Comparison of ENCODE assay signal across 8 cellular contexts in the genomic region with DNA sequence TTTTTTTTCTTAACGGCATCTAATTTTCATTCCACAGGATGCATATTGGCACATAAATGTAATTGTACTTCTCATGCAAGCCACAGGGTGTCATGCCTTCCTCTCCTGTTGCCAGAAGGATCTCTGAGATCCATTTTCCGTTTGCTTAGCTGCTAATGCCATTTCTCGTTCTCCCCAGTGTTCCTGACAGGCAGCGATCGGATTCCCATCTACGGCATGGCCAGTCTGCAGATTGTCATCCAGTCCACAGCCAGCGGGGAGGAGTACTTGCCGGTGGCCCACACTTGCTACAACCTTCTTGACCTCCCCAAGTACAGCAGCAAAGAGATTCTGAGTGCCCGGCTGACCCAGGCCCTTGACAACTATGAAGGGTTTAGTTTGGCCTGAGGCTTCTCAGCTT. TPM values are rescaled to one million over a fixed set of nuclear protein-coding genes. Genes with fewer than 3 reads are reported as not detected.
DNase-seq lines count a peak whose midpoint lies in the region; TF ChIP-seq lines count a peak whose summit lies in the region.

No MANE protein-coding gene starts in this region.

- in situ Hi-C loops in ACHN (cut with HindIII; ENCODE audit: low pct_ligation_motif_present, low pct_unique_long_range_greater_than_20kb, low sequenced_read_pairs), result no loop called here

- DNase-seq in ACHN (peak; percentile 72), iPS DF 19.7 (ENCODE audit: low read depth, low spot score) (peak; percentile 30), stromal cell of bone marrow (ENCODE audit: low read depth) (peak; percentile 65), DMS79 treated with DMSO at 0.1 percent for 48 hours (lab: John Stamatoyannopoulos, UW) (no peak), GM10266 (ENCODE audit: extremely low spot score) (no peak), occipital lobe (lab: John Stamatoyannopoulos, UW) (no peak)

- TF ChIP-seq CTCF in LNCAP (IDR thresholded peaks at IDR 0.05) (peak; percentile 71), GM10266 (IDR thresholded peaks at IDR 0.05; ENCODE audit: control insufficient read depth, insufficient read depth, low read depth, missing control alignments) (no peak)

- peak overlapping the region; percentile 64 for H3K27ac ChIP-seq in angular gyrus (ENCODE audit: low read depth, low read length)

RNA-seq across cellular contexts. Expression of a gene that starts 8.9 kb away (rescaled TPM):
- total RNA-seq in occipital lobe, result 36.2 TPM

Comparison
In these comparisons a context has a peak if more than half of its experiments do, and no peak if none do; other contexts are left out.
1. DNase-seq: peak in ACHN (single experiment), iPS DF 19.7 (single experiment) and stromal cell of bone marrow (single experiment); none in DMS79 treated with DMSO at 0.1 percent for 48 hours (single experiment), GM10266 (single experiment) and occipital lobe (single experiment).